28 cellular contexts compared by ENCODE assay signal in genomic region chr2:109646961-109647360, GRCh38. TPM values are rescaled to one million over a fixed set of nuclear protein-coding genes. Genes with fewer than 3 reads are reported as not detected.
DNase-seq lines count a peak whose midpoint lies in the region; ATAC-seq, FAIRE-seq and TF ChIP-seq lines count a peak whose summit lies in the region.
"Had no signal": no experiment of that assay in that cellular context is flagged by ENCODE, and none has a peak within 500 bp of the region (broad histone marks: within the 10 kb centered on the region; RNA-seq: fewer than 3 reads in every experiment).

No MANE protein-coding gene starts in this region.

- no peak overlapping the region for H3K4me3 Mint-ChIP-seq in astrocyte (ENCODE audit: unreplicated experiment)
- H3K4me3 Mint-ChIP-seq in activated naive CD8-positive, alpha-beta T cell treated with anti-CD3 and anti-CD28 coated beads, Interleukin-2, amount 50 U/mL, for 24 hours, result no peak overlapping the region
- H3K4me3 Mint-ChIP-seq: CD4-positive, CD25-positive, alpha-beta regulatory T cell; H9; IgD-negative memory B cell; T-cell had no signal

- peaks cover 27% of the 10 kb centered on the region for H3K4me1 Mint-ChIP-seq in astrocyte (ENCODE audit: low read depth, unreplicated experiment)
- H3K4me1 Mint-ChIP-seq in activated naive CD8-positive, alpha-beta T cell treated with anti-CD3 and anti-CD28 coated beads, Interleukin-2, amount 50 U/mL, for 24 hours, result no peaks in the 10 kb centered on the region
- H3K4me1 Mint-ChIP-seq: CD4-positive, CD25-positive, alpha-beta regulatory T cell; IgD-negative memory B cell; T-cell had no signal

- no peaks in the 10 kb centered on the region for H4K20me1 ChIP-seq in astrocyte (ENCODE audit: insufficient read depth, low read length)
- H4K20me1 ChIP-seq in smooth muscle cell (ENCODE audit: low read depth), result no peaks in the 10 kb centered on the region

- H3K36me3 ChIP-seq in astrocyte (ENCODE audit: insufficient read depth, low read length), result no peaks in the 10 kb centered on the region
- no peaks in the 10 kb centered on the region for H3K36me3 ChIP-seq in smooth muscle cell (ENCODE audit: low read depth)
- H3K36me3 ChIP-seq: BE2C had no signal

- peak overlapping the region; percentile 94 for H3K27ac Mint-ChIP-seq in astrocyte (ENCODE audit: unreplicated experiment)
- H3K27ac Mint-ChIP-seq in activated naive CD8-positive, alpha-beta T cell treated with anti-CD3 and anti-CD28 coated beads, Interleukin-2, amount 50 U/mL, for 24 hours, result no peak overlapping the region
- H3K27ac Mint-ChIP-seq: H9, IgD-negative memory B cell, T-cell had no signal

- no peaks in the 10 kb centered on the region for H3F3A ChIP-seq in smooth muscle cell (ENCODE audit: low read depth)

- ATAC-seq in HG03520 (IDR thresholded peaks at IDR 0.05; ENCODE audit: unreplicated experiment), result no peak
- no peak for ATAC-seq in activated naive CD8-positive, alpha-beta T cell treated with anti-CD3 and anti-CD28 coated beads, Interleukin-2, amount 50 U/mL, for 24 hours
- ATAC-seq: T-cell had no signal

- no peak overlapping the region for H3K4me2 ChIP-seq in astrocyte (ENCODE audit: low read length)
- no peak overlapping the region for H3K4me2 ChIP-seq in smooth muscle cell

- H3K27ac ChIP-seq in astrocyte (ENCODE audit: low read depth, low read length) (no peak overlapping the region), smooth muscle cell (ENCODE audit: low read depth) (peak overlapping the region; percentile 66)
- H3K27ac ChIP-seq: HL-60 had no signal

- TF ChIP-seq CTCF in astrocyte (IDR thresholded peaks at IDR 0.05; ENCODE audit: insufficient read depth, low read depth, low read length) (no peak), smooth muscle cell (IDR thresholded peaks at IDR 0.05; ENCODE audit: borderline replicate concordance, insufficient read depth, poor library complexity, severe bottlenecking) (no peak)

- no peak for FAIRE-seq in H54 (lab: Jason Lieb, UNC)
- no peak for FAIRE-seq in astrocyte (lab: Jason Lieb, UNC)
- FAIRE-seq: GM12891, GM19239, HTR-8/SVneo, RCC 7860 had no signal

- H3K4me3 ChIP-seq in astrocyte (ENCODE audit: insufficient read depth, low read depth, low read length) (no peak overlapping the region), smooth muscle cell (no peak overlapping the region)

- no peaks in the 10 kb centered on the region for H3K9me3 Mint-ChIP-seq in astrocyte (ENCODE audit: unreplicated experiment)
- H3K9me3 Mint-ChIP-seq in activated naive CD8-positive, alpha-beta T cell treated with anti-CD3 and anti-CD28 coated beads, Interleukin-2, amount 50 U/mL, for 24 hours, result no peaks in the 10 kb centered on the region
- H3K9me3 Mint-ChIP-seq: H9, T-cell had no signal

- H3K4me1 ChIP-seq in astrocyte (ENCODE audit: insufficient read depth, low read length), result peaks cover 7% of the 10 kb centered on the region
- peaks cover 21% of the 10 kb centered on the region for H3K4me1 ChIP-seq in smooth muscle cell (ENCODE audit: low read depth)
- H3K4me1 ChIP-seq: BE2C had no signal

- DNase-seq in EH (ENCODE audit: low read depth) (peak; percentile 43), H54 (ENCODE audit: insufficient read length, low spot score) (peak; percentile 25), astrocyte (ENCODE audit: low read depth) (no peak), smooth muscle cell (lab: John Stamatoyannopoulos, UW; ENCODE audit: unreplicated experiment) (no peak), DMS153 treated with DMSO at 0.1 percent for 48 hours (lab: John Stamatoyannopoulos, UW; ENCODE audit: unreplicated experiment) (no peak), NCI-H526 treated with DMSO at 0.1 percent for 48 hours (lab: John Stamatoyannopoulos, UW) (no peak)
- no peak for DNase-seq in activated naive CD8-positive, alpha-beta T cell treated with anti-CD3 and anti-CD28 coated beads, Interleukin-2, amount 50 U/mL, for 24 hours
- DNase-seq: BE2C; CD4-positive, CD25-positive, alpha-beta regulatory T cell; COR-L47; DMS 273 treated with DMSO at 0.1 percent for 48 hours; H9; Karpas-422; MM.1S; NCI-H1092; NCI-H1436 treated with DMSO at 0.1 percent for 48 hours; NCI-H2081 treated with DMSO at 0.1 percent for 48 hours; NCI-H774; Right ventricle myocardium superior; T-cell had no signal

- no peaks in the 10 kb centered on the region for H3K27me3 ChIP-seq in astrocyte (ENCODE audit: insufficient read depth, low read length)
- no peaks in the 10 kb centered on the region for H3K27me3 ChIP-seq in smooth muscle cell (ENCODE audit: low read depth)
- H3K27me3 ChIP-seq: BE2C had no signal

- H3K9ac ChIP-seq in astrocyte (ENCODE audit: low read length), result no peak overlapping the region
- no peak overlapping the region for H3K9ac ChIP-seq in smooth muscle cell (ENCODE audit: low read depth)

- H3K9me3 ChIP-seq in astrocyte (ENCODE audit: insufficient read depth, low read depth, low read length) (no peaks in the 10 kb centered on the region), smooth muscle cell (replicated peaks; ENCODE audit: low read depth) (no peaks in the 10 kb centered on the region)
- H3K9me3 ChIP-seq: BE2C had no signal

- H2AFZ ChIP-seq in astrocyte (ENCODE audit: low read depth, low read length) (no peak overlapping the region), smooth muscle cell (ENCODE audit: low read depth) (no peak overlapping the region)

- H3K36me3 Mint-ChIP-seq in astrocyte (ENCODE audit: low read depth, unreplicated experiment), result no peaks in the 10 kb centered on the region
- H3K36me3 Mint-ChIP-seq in activated naive CD8-positive, alpha-beta T cell treated with anti-CD3 and anti-CD28 coated beads, Interleukin-2, amount 50 U/mL, for 24 hours (ENCODE audit: low read depth), result no peaks in the 10 kb centered on the region
- H3K36me3 Mint-ChIP-seq: CD4-positive, CD25-positive, alpha-beta regulatory T cell; IgD-negative memory B cell; T-cell had no signal

- no peaks in the 10 kb centered on the region for H3K79me2 ChIP-seq in astrocyte (ENCODE audit: insufficient read depth, low read length)
- no peaks in the 10 kb centered on the region for H3K79me2 ChIP-seq in smooth muscle cell (ENCODE audit: low read depth)

- TF ChIP-seq POLR2A in H54 (IDR thresholded peaks at IDR 0.05; ENCODE audit: low read depth, low read length), result no peak

- 78% methylated on average over 8 of the region's 8 CpGs for WGBS in smooth muscle cell (ENCODE audit: low lambda C conversion rate)

- H3K27me3 Mint-ChIP-seq in astrocyte (ENCODE audit: low read depth, unreplicated experiment), result peaks cover 3% of the 10 kb centered on the region
- peaks cover 6% of the 10 kb centered on the region for H3K27me3 Mint-ChIP-seq in activated naive CD8-positive, alpha-beta T cell treated with anti-CD3 and anti-CD28 coated beads, Interleukin-2, amount 50 U/mL, for 24 hours

RNA-seq across cellular contexts. Expression of gene SOWAHC, which starts 32.8 kb away (rescaled TPM):
- total RNA-seq in astrocyte, result 14.1 and 16.5 TPM in 2 replicates
- total RNA-seq in smooth muscle cell, result 31.2 and 31.3 TPM in 2 replicates
- polyA plus RNA-seq in smooth muscle cell, result 20.2 and 24.4 TPM in 2 replicates
- total RNA-seq: OCI-LY7 had no signal
- polyA plus RNA-seq: IgD-negative memory B cell had no signal

RNA-seq across cellular contexts. Expression of gene SEPTIN10, which starts 33.2 kb away (rescaled TPM):
- 76.3 and 90.8 TPM in 2 replicates for total RNA-seq in astrocyte
- total RNA-seq in smooth muscle cell, result 92.1 and 102 TPM in 2 replicates
- polyA plus RNA-seq in smooth muscle cell, result 39.2 and 48.8 TPM in 2 replicates
- total RNA-seq: OCI-LY7 had no signal

Comparison
In these comparisons a context has a peak if more than half of its experiments do, and no peak if none do; other contexts are left out.
1. DNase-seq: peak in EH (single experiment) and H54 (single experiment); none in astrocyte (single experiment), smooth muscle cell (single experiment), DMS153 treated with DMSO at 0.1 percent for 48 hours (single experiment), activated naive CD8-positive, alpha-beta T cell treated with anti-CD3 and anti-CD28 coated beads, Interleukin-2, amount 50 U/mL, for 24 hours (single experiment) and NCI-H526 treated with DMSO at 0.1 percent for 48 hours (single experiment).